ENCODE assay signal across 23 cellular contexts in genomic region chr9:27530915-27531762, GRCh38. TPM values are rescaled to one million over a fixed set of nuclear protein-coding genes. Genes with fewer than 3 reads are reported as not detected.
"Had no signal": no experiment of that assay in that cellular context is flagged by ENCODE, and none has a peak within 500 bp of the region (broad histone marks: within the 10 kb centered on the region; RNA-seq: fewer than 3 reads in every experiment).

No MANE protein-coding gene starts in this region.

- H3K9me3 ChIP-seq: neutrophil, pancreas had no signal

- H3K27ac ChIP-seq: cardiac muscle cell, epithelial cell of prostate, foreskin keratinocyte, hepatocyte, neutrophil, pancreas, VCaP had no signal

- H3K27me3 Mint-ChIP-seq: activated naive CD8-positive, alpha-beta T cell had no signal

- FAIRE-seq: pancreas had no signal

- H3K4me3 Mint-ChIP-seq: stimulated activated naive CD8-positive, alpha-beta T cell treated with anti-CD3 and anti-CD28 coated beads, Interleukin-15, amount 100 ng/mL, for 72 hours had no signal

- H2AFZ ChIP-seq: hepatocyte had no signal

- H3K27ac Mint-ChIP-seq: activated naive CD8-positive, alpha-beta T cell; activated T-cell treated with anti-CD3 and anti-CD28 coated beads, Interleukin-2, amount 50 U/mL, for 72 hours; stimulated activated naive CD8-positive, alpha-beta T cell treated with anti-CD3 and anti-CD28 coated beads, Interleukin-15, amount 100 ng/mL, for 72 hours had no signal

- H3K36me3 ChIP-seq: cardiac muscle cell, pancreas had no signal

- H3K9me3 Mint-ChIP-seq: activated T-cell treated with anti-CD3 and anti-CD28 coated beads, Interleukin-2, amount 50 U/mL, for 72 hours; stimulated activated naive CD8-positive, alpha-beta T cell treated with anti-CD3 and anti-CD28 coated beads, Interleukin-15, amount 100 ng/mL, for 72 hours had no signal

- H3K4me3 ChIP-seq: cardiac muscle cell, hepatocyte, pancreas had no signal

- DNase-seq: activated CD4-positive, alpha-beta T cell treated with anti-CD3 and anti-CD28 coated beads for 1 hour; activated CD8-positive, alpha-beta memory T cell treated with anti-CD3 and anti-CD28 coated beads for 24 hours; activated gamma-delta T cell treated with Interleukin-2 at 50 U/mL for 16 hours; activated T-cell treated with anti-CD3 and anti-CD28 coated beads, Interleukin-2, amount 50 U/mL, for 72 hours; left colon; pancreas; stimulated activated CD4-positive, alpha-beta T cell treated with anti-CD3 and anti-CD28 coated beads, Interleukin-4, amount 100 ng/mL, for 1 hour; stimulated activated naive CD8-positive, alpha-beta T cell treated with anti-CD3 and anti-CD28 coated beads, Interleukin-15, amount 100 ng/mL, for 72 hours; T-helper 2 cell had no signal

- ATAC-seq: activated T-cell treated with anti-CD3 and anti-CD28 coated beads, Interleukin-2, amount 50 U/mL, for 72 hours; foreskin keratinocyte; left colon; pancreas; sciatic nerve; stimulated activated naive CD8-positive, alpha-beta T cell treated with anti-CD3 and anti-CD28 coated beads, Interleukin-15, amount 100 ng/mL, for 72 hours had no signal

- H3K27me3 ChIP-seq: foreskin keratinocyte, hepatocyte, pancreas had no signal

RNA-seq across cellular contexts. Expression of gene MOB3B, which starts 1.5 kb away (rescaled TPM):
- total RNA-seq: myocyte had no signal

RNA-seq across cellular contexts. Expression of gene IFNK, which starts 7.0 kb away (rescaled TPM):
- total RNA-seq: activated T-cell treated with anti-CD3 and anti-CD28 coated beads, Interleukin-2, amount 50 U/mL, for 72 hours; cardiac muscle cell; dermis microvascular lymphatic vessel endothelial cell; fibroblast of lung; hepatocyte; left colon; lung microvascular endothelial cell; myocyte; pancreas; sciatic nerve; smooth muscle cell; temporal lobe had no signal
- polyA plus RNA-seq: cardiac muscle cell, fibroblast of lung, hepatocyte, pancreas, smooth muscle cell had no signal
